ENCODE assay signal across 10 cellular contexts in the genomic region with DNA sequence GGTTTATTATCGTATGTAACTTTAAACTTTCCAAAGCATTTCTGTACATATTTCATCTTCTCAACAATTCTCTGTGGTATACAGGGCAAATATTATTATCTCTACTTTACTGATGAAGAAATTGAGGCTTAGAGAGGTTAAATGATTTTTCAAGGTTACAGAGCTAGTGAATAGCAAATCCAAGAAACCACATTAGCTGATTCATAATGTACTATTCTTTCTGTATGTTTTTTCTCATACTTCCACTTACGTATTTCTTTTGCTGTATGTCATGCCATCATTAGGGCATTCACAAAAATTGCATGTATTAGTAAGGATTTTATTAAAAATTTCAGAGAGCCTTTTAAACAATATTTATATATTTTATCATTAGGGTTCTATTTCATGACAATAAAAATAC.
"Had no signal": no experiment of that assay in that cellular context is flagged by ENCODE, and none has a peak within 500 bp of the region (broad histone marks: within the 10 kb centered on the region; RNA-seq: fewer than 3 reads in every experiment).

No MANE protein-coding gene starts in this region.

- ATAC-seq: HCT116, K562 had no signal

- H3K27ac ChIP-seq: GM23248 had no signal

- H3K4me3 ChIP-seq: GM23248, HAP-1, K562 had no signal

- H3K36me3 ChIP-seq: HAP-1 had no signal

- FAIRE-seq: HTR-8/SVneo, K562 had no signal

- DNase-seq: GM23248, GOT3, H7, HFFc6, IMR-90, KG1 had no signal

- H3K9me3 ChIP-seq: HAP-1 had no signal

- H3K4me1 ChIP-seq: HAP-1 had no signal

- H2AFZ ChIP-seq: GM23248 had no signal

- H3K4me3 Mint-ChIP-seq: HFFc6 had no signal

- H3K27ac Mint-ChIP-seq: HFFc6 had no signal
